In genomic region chr7:99559276-99559915, GRCh38 we compare ENCODE assay signal across 8 cellular contexts. TPM values are rescaled to one million over a fixed set of nuclear protein-coding genes. Genes with fewer than 3 reads are reported as not detected.
DNase-seq lines count a peak whose midpoint lies in the region; ATAC-seq, FAIRE-seq and TF ChIP-seq lines count a peak whose summit lies in the region.

No MANE protein-coding gene starts in this region.

- H3K9me3 ChIP-seq in kidney (ENCODE audit: control insufficient read depth in 1 of 2, low read length in 2 of 2) (no peaks in the 10 kb centered on the region), suprapubic skin (no peaks in the 10 kb centered on the region)

- DNase-seq in activated CD4-positive, alpha-beta T cell treated with anti-CD3 and anti-CD28 coated beads, Interleukin-2, amount 10 ng/mL, durations not matched to agents 24 days and 14 days: no peak
- DNase-seq in activated CD4-positive, alpha-beta T cell treated with anti-CD3 and anti-CD28 coated beads for 1 hour: no peak
- DNase-seq in activated naive CD8-positive, alpha-beta T cell treated with anti-CD3 and anti-CD28 coated beads, Interleukin-2, amount 50 U/mL, for 24 hours: peak; percentile 19
- DNase-seq in kidney (no peak), suprapubic skin (ENCODE audit: low spot score in 2 of 2) (no peak), mucosa of gallbladder (ENCODE audit: low spot score) (no peak), DMS53 (lab: John Stamatoyannopoulos, UW) (no peak)

- H3K27ac ChIP-seq in kidney (ENCODE audit: low read depth in 2 of 2, low read length in 2 of 2) (peak overlapping the region; percentile 89 to 98), suprapubic skin (peak overlapping the region; percentile 98)

- no peak for TF ChIP-seq EP300 in suprapubic skin (IDR thresholded peaks at IDR 0.05)

- FAIRE-seq in kidney (lab: Jason Lieb, UNC): no peak

- no peaks in the 10 kb centered on the region for H3K9me3 Mint-ChIP-seq in activated CD4-positive, alpha-beta T cell treated with anti-CD3 and anti-CD28 coated beads, Interleukin-2, amount 10 ng/mL, durations not matched to agents 24 days and 14 days
- no peaks in the 10 kb centered on the region for H3K9me3 Mint-ChIP-seq in activated naive CD8-positive, alpha-beta T cell treated with anti-CD3 and anti-CD28 coated beads, Interleukin-2, amount 50 U/mL, for 24 hours

- no peak for TF ChIP-seq POLR2A in suprapubic skin (IDR thresholded peaks at IDR 0.05)

- peaks cover 44% of the 10 kb centered on the region for H3K4me1 Mint-ChIP-seq in activated CD4-positive, alpha-beta T cell treated with anti-CD3 and anti-CD28 coated beads, Interleukin-2, amount 10 ng/mL, durations not matched to agents 24 days and 14 days
- H3K4me1 Mint-ChIP-seq in activated naive CD8-positive, alpha-beta T cell treated with anti-CD3 and anti-CD28 coated beads, Interleukin-2, amount 50 U/mL, for 24 hours: peaks cover 57% of the 10 kb centered on the region

- no peaks in the 10 kb centered on the region for H3K27me3 Mint-ChIP-seq in activated CD4-positive, alpha-beta T cell treated with anti-CD3 and anti-CD28 coated beads, Interleukin-2, amount 10 ng/mL, durations not matched to agents 24 days and 14 days
- no peaks in the 10 kb centered on the region for H3K27me3 Mint-ChIP-seq in activated naive CD8-positive, alpha-beta T cell treated with anti-CD3 and anti-CD28 coated beads, Interleukin-2, amount 50 U/mL, for 24 hours

- WGBS in suprapubic skin: 39% methylated on average over 16 of the region's 24 CpGs

- H3K4me1 ChIP-seq in kidney (ENCODE audit: control insufficient read depth in 1 of 2, insufficient read depth in 1 of 2, low read depth in 1 of 2, low read length in 2 of 2) (peaks cover 4 to 8% of the 10 kb centered on the region in 2 donors), suprapubic skin (peaks cover 52% of the 10 kb centered on the region)

- intact Hi-C loops in activated CD4-positive, alpha-beta T cell treated with anti-CD3 and anti-CD28 coated beads, Interleukin-2, amount 10 ng/mL, durations not matched to agents 24 days and 14 days (cut with micrococcal nuclease): loop anchor here (2.0 to 10.0 kb wide), 6 partner anchors 21 to 525 kb away; partner anchors contain the start of genes BUD31, COPS6, PDAP1 and ZKSCAN1
- intact Hi-C loops in kidney (cut with DNase I): no loop called here

- peaks cover 68% of the 10 kb centered on the region for H3K36me3 Mint-ChIP-seq in activated CD4-positive, alpha-beta T cell treated with anti-CD3 and anti-CD28 coated beads, Interleukin-2, amount 10 ng/mL, durations not matched to agents 24 days and 14 days (ENCODE audit: low read depth)
- H3K36me3 Mint-ChIP-seq in activated naive CD8-positive, alpha-beta T cell treated with anti-CD3 and anti-CD28 coated beads, Interleukin-2, amount 50 U/mL, for 24 hours (ENCODE audit: low read depth): peaks cover 52% of the 10 kb centered on the region

- H3K36me3 ChIP-seq in kidney (ENCODE audit: control insufficient read depth in 1 of 2, insufficient read depth in 2 of 2, low read length in 2 of 2): peaks cover 26 to 36% of the 10 kb centered on the region in 2 donors
- H3K36me3 ChIP-seq in suprapubic skin: peaks cover 37% of the 10 kb centered on the region

- H3K27me3 ChIP-seq in suprapubic skin: no peaks in the 10 kb centered on the region

- TF ChIP-seq CTCF in kidney (IDR thresholded peaks at IDR 0.05; ENCODE audit: borderline replicate concordance, extremely low read depth, insufficient read depth) (no peak), suprapubic skin (IDR thresholded peaks at IDR 0.05) (no peak)

- H3K4me3 Mint-ChIP-seq in activated CD4-positive, alpha-beta T cell treated with anti-CD3 and anti-CD28 coated beads, Interleukin-2, amount 10 ng/mL, durations not matched to agents 24 days and 14 days: peak overlapping the region; percentile 100
- peak overlapping the region; percentile 94 for H3K4me3 Mint-ChIP-seq in activated naive CD8-positive, alpha-beta T cell treated with anti-CD3 and anti-CD28 coated beads, Interleukin-2, amount 50 U/mL, for 24 hours

- H3K4me3 ChIP-seq in kidney (ENCODE audit: low read length in 2 of 2): peak overlapping the region; percentile 87 to 89
- H3K4me3 ChIP-seq in suprapubic skin: peak overlapping the region; percentile 85

- peak overlapping the region; percentile 84 to 99 for H3K9ac ChIP-seq in kidney (ENCODE audit: low read length in 2 of 2)

- peak overlapping the region; percentile 99 for H3K27ac Mint-ChIP-seq in activated CD4-positive, alpha-beta T cell treated with anti-CD3 and anti-CD28 coated beads, Interleukin-2, amount 10 ng/mL, durations not matched to agents 24 days and 14 days
- peak overlapping the region; percentile 91 for H3K27ac Mint-ChIP-seq in activated naive CD8-positive, alpha-beta T cell treated with anti-CD3 and anti-CD28 coated beads, Interleukin-2, amount 50 U/mL, for 24 hours

- no peak for ATAC-seq in activated naive CD8-positive, alpha-beta T cell treated with anti-CD3 and anti-CD28 coated beads, Interleukin-2, amount 50 U/mL, for 24 hours
- no peak for ATAC-seq in GM21423 (IDR thresholded peaks at IDR 0.05; ENCODE audit: unreplicated experiment)

RNA-seq across cellular contexts. Expression of gene ZNF655, which starts 1.0 kb away (rescaled TPM):
- 76.2 and 76.4 TPM in 2 replicates for total RNA-seq in activated CD4-positive, alpha-beta T cell treated with anti-CD3 and anti-CD28 coated beads, Interleukin-2, amount 10 ng/mL, durations not matched to agents 24 days and 14 days
- 66.8 TPM for total RNA-seq in kidney
- polyA plus RNA-seq in kidney (ENCODE audit: insufficient read depth, low read depth, low replicate concordance): 30.4 TPM
- total RNA-seq in suprapubic skin: 100 to 1,000 TPM; 122 to 240 (median 146) TPM
- 52.5 TPM for total RNA-seq in mucosa of gallbladder

RNA-seq across cellular contexts. Expression of gene FAM200A, which starts 7.5 kb away (rescaled TPM):
- total RNA-seq in activated CD4-positive, alpha-beta T cell treated with anti-CD3 and anti-CD28 coated beads, Interleukin-2, amount 10 ng/mL, durations not matched to agents 24 days and 14 days: 4.7 and 5.8 TPM in 2 replicates
- 6.8 TPM for total RNA-seq in kidney
- 6.9 TPM for polyA plus RNA-seq in kidney (ENCODE audit: insufficient read depth, low read depth, low replicate concordance)
- 1 to 10 TPM; 2.7 to 6.9 (median 5.0) TPM for total RNA-seq in suprapubic skin
- total RNA-seq in mucosa of gallbladder: 7.3 TPM

RNA-seq across cellular contexts. Expression of gene TMEM225B, which starts 38.7 kb away (rescaled TPM):
- total RNA-seq in activated CD4-positive, alpha-beta T cell treated with anti-CD3 and anti-CD28 coated beads, Interleukin-2, amount 10 ng/mL, durations not matched to agents 24 days and 14 days: 0.50 and 0.61 TPM in 2 replicates
- total RNA-seq in kidney (2.6 TPM), suprapubic skin (1 to 10 TPM; 1.4 to 6.8 (median 2.1) TPM), mucosa of gallbladder (0.35 TPM)
- polyA plus RNA-seq in kidney (ENCODE audit: insufficient read depth, low read depth, low replicate concordance): 1.6 TPM

RNA-seq across cellular contexts. Expression of gene ZKSCAN5, which starts 54.9 kb away (rescaled TPM):
- total RNA-seq in activated CD4-positive, alpha-beta T cell treated with anti-CD3 and anti-CD28 coated beads, Interleukin-2, amount 10 ng/mL, durations not matched to agents 24 days and 14 days: 7.2 TPM in 2 replicates
- total RNA-seq in kidney (9.1 TPM), suprapubic skin (1 to 10 TPM; 5.7 to 8.5 (median 7.4) TPM), mucosa of gallbladder (8.0 TPM)
- 4.6 TPM for polyA plus RNA-seq in kidney (ENCODE audit: insufficient read depth, low read depth, low replicate concordance)

RNA-seq across cellular contexts. Expression of gene ZSCAN25, which starts 57.4 kb away (rescaled TPM):
- 29.4 and 30.0 TPM in 2 replicates for total RNA-seq in activated CD4-positive, alpha-beta T cell treated with anti-CD3 and anti-CD28 coated beads, Interleukin-2, amount 10 ng/mL, durations not matched to agents 24 days and 14 days
- total RNA-seq in kidney (20.4 TPM), suprapubic skin (10 to 100 TPM; 15.3 to 46.1 (median 20.0) TPM), mucosa of gallbladder (16.8 TPM)
- polyA plus RNA-seq in kidney (ENCODE audit: insufficient read depth, low read depth, low replicate concordance): 4.7 TPM
